7 cellular contexts compared by ENCODE assay signal in the genomic region with DNA sequence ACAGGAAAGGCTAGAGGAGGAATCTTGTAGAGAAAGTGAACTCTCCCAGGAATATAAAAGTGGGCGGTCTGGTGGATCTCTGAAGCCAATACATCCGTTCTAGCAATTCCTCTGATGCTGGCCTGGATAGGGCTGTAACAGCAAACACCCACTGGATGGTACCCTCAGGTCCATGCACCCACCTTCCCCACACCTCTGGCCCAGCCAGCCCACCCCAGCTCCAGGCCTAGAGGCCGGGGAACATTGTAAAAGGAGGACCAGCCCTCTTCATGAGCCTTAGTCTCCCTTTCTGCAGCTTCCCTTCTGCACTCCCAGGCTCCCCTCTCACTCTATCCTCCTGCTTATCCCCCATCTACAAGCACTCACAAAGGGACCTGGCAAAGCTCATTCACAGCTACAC.
"Had no signal": no experiment of that assay in that cellular context is flagged by ENCODE, and none has a peak within 500 bp of the region (broad histone marks: within the 10 kb centered on the region; RNA-seq: fewer than 3 reads in every experiment).

No MANE protein-coding gene starts in this region.

- H2AFZ ChIP-seq: GM23248 had no signal

- H3K4me3 ChIP-seq: GM23248, K562 had no signal

- H3K27ac ChIP-seq: GM23248 had no signal

- DNase-seq: GM23248, GOT3, H7, HCEC 1CT, IMR-90, KG1 had no signal

- H3K9ac ChIP-seq: GM23248 had no signal

- ATAC-seq: K562 had no signal
